8 cellular contexts compared by ENCODE assay signal in genomic region chr1:184388671-184389292, GRCh38. TPM values are rescaled to one million over a fixed set of nuclear protein-coding genes. Genes with fewer than 3 reads are reported as not detected.
DNase-seq lines count a peak whose midpoint lies in the region; ATAC-seq and TF ChIP-seq lines count a peak whose summit lies in the region.

No MANE protein-coding gene starts in this region.

- CTCF ChIA-PET in SK-N-SH (lab: Yijun Ruan, JAX): interaction anchor here (0.6 to 3.9 kb wide), 11 partner anchors 9 to 302 kb away, joined by 3 to 11 read pairs (median 3); no protein-coding TSS in a partner anchor
- CTCF ChIA-PET in T-cell (lab: Charles Lee): no interaction called here

- peak overlapping the region in 1 of 2 donors; percentile 11 for H3K27ac Mint-ChIP-seq in T-cell
- peak overlapping the region; percentile 72 for H3K27ac Mint-ChIP-seq in stimulated activated effector memory CD8-positive, alpha-beta T cell treated with anti-CD3 and anti-CD28 coated beads, Interleukin-12 subunit alpha, Interleukin-12 subunit beta, amount 100 ng/mL, for 72 hours

- H3K9ac ChIP-seq in SK-N-SH: peak overlapping the region; percentile 84; the same call in 1 of the 2 replicates

- H3K9me3 ChIP-seq in SK-N-SH (no peaks in the 10 kb centered on the region), gastroesophageal sphincter (no peaks in the 10 kb centered on the region), SJCRH30 (replicated peaks) (no peaks in the 10 kb centered on the region)

- peaks cover 51% of the 10 kb centered on the region for H3K79me2 ChIP-seq in SK-N-SH (ENCODE audit: insufficient read depth)

- TF ChIP-seq RAD21 in SK-N-SH (IDR thresholded peaks at IDR 0.05; ENCODE audit: low read length): no peak

- POLR2A ChIA-PET in SK-N-SH (lab: Yijun Ruan, JAX): no interaction called here
- POLR2A ChIA-PET in T-cell (lab: Charles Lee): no interaction called here

- TF ChIP-seq CTCF in SK-N-SH (IDR thresholded peaks at IDR 0.05) (no peak), gastroesophageal sphincter (IDR thresholded peaks at IDR 0.05) (no peak)

- DNase-seq in SK-N-SH (peak; percentile 40), T-cell (no peak), SJCRH30 (no peak), NCI-H1694 (lab: John Stamatoyannopoulos, UW) (no peak)
- DNase-seq in stimulated activated effector memory CD8-positive, alpha-beta T cell treated with anti-CD3 and anti-CD28 coated beads, Interleukin-12 subunit alpha, Interleukin-12 subunit beta, amount 100 ng/mL, for 72 hours (ENCODE audit: low spot score in 2 of 2): no peak

- H3F3A ChIP-seq in SK-N-SH (replicated peaks; ENCODE audit: insufficient read depth): peaks cover 11% of the 10 kb centered on the region

- no peaks in the 10 kb centered on the region for H3K9me2 ChIP-seq in SK-N-SH

- H3K4me1 ChIP-seq in SK-N-SH (ENCODE audit: control insufficient read depth in 1 of 2, insufficient read depth in 2 of 2, low read depth in 1 of 2, low read length in 1 of 2): peaks cover 12 to 22% of the 10 kb centered on the region in 2 experiments; a peak in 3 of 4 replicates
- H3K4me1 ChIP-seq in gastroesophageal sphincter: peaks cover 4 to 60% (median 16%) of the 10 kb centered on the region in 3 donors
- H3K4me1 ChIP-seq in SJCRH30: no peaks in the 10 kb centered on the region; the same call in 1 of the 2 replicates

- WGBS in SK-N-SH (ENCODE audit: low lambda C conversion rate): 53% methylated on average over 5 of the region's 5 CpGs
- WGBS in gastroesophageal sphincter (ENCODE audit: low coverage in 1 of 2), 2 donors: 49 to 69% methylated on average over 2 to 5 of the region's 5 CpGs

- H3K27me3 Mint-ChIP-seq in T-cell: peaks cover 56 to 63% of the 10 kb centered on the region in 2 donors

- H3K4me3 Mint-ChIP-seq in T-cell: peak overlapping the region; percentile 78 to 82 (median 80)
- peak overlapping the region; percentile 81 for H3K4me3 Mint-ChIP-seq in stimulated activated effector memory CD8-positive, alpha-beta T cell treated with anti-CD3 and anti-CD28 coated beads, Interleukin-12 subunit alpha, Interleukin-12 subunit beta, amount 100 ng/mL, for 72 hours

- TF ChIP-seq EP300 in SK-N-SH (IDR thresholded peaks at IDR 0.05; ENCODE audit: borderline replicate concordance in 1 of 2, low read depth in 1 of 2, low read length in 1 of 2) (no peak), gastroesophageal sphincter (IDR thresholded peaks at IDR 0.05) (no peak)

- H3K4me3 ChIP-seq in SK-N-SH (ENCODE audit: low read depth in 2 of 2, low read length in 1 of 2) (peak overlapping the region; percentile 90 to 93), gastroesophageal sphincter (peak overlapping the region; percentile 83 to 97), SJCRH30 (no peak overlapping the region)

- H3K36me3 Mint-ChIP-seq in T-cell: no peaks in the 10 kb centered on the region
- peaks cover 7% of the 10 kb centered on the region for H3K36me3 Mint-ChIP-seq in stimulated activated effector memory CD8-positive, alpha-beta T cell treated with anti-CD3 and anti-CD28 coated beads, Interleukin-12 subunit alpha, Interleukin-12 subunit beta, amount 100 ng/mL, for 72 hours

- peak overlapping the region; percentile 96 for H3K4me2 ChIP-seq in SK-N-SH

- H3K27ac ChIP-seq in SK-N-SH (ENCODE audit: low read depth in 2 of 2, low read length in 1 of 2) (peak overlapping the region; percentile 74 to 86), gastroesophageal sphincter (peak overlapping the region; percentile 67 to 99 (median 88)), SJCRH30 (no peak overlapping the region)

- no peaks in the 10 kb centered on the region for H4K20me1 ChIP-seq in SK-N-SH (ENCODE audit: insufficient read depth)

- TF ChIP-seq POLR2A in gastroesophageal sphincter (IDR thresholded peaks at IDR 0.05): no peak

- H3K36me3 ChIP-seq in SK-N-SH (replicated peaks in 1 of 2; ENCODE audit: control insufficient read depth in 1 of 2, insufficient read depth in 2 of 2, low read length in 1 of 2): no peaks in the 10 kb centered on the region
- no peaks in the 10 kb centered on the region for H3K36me3 ChIP-seq in gastroesophageal sphincter
- H3K36me3 ChIP-seq in SJCRH30: no peaks in the 10 kb centered on the region

- peak overlapping the region; percentile 86; the same call in 1 of the 2 replicates for H2AFZ ChIP-seq in SK-N-SH (ENCODE audit: low read depth)

- H3K4me1 Mint-ChIP-seq in T-cell: peaks cover 18 to 23% (median 21%) of the 10 kb centered on the region in 3 donors
- H3K4me1 Mint-ChIP-seq in stimulated activated effector memory CD8-positive, alpha-beta T cell treated with anti-CD3 and anti-CD28 coated beads, Interleukin-12 subunit alpha, Interleukin-12 subunit beta, amount 100 ng/mL, for 72 hours: peaks cover 34% of the 10 kb centered on the region

- H3K27me3 ChIP-seq in SK-N-SH (ENCODE audit: insufficient read depth) (no peaks in the 10 kb centered on the region), gastroesophageal sphincter (no peaks in the 10 kb centered on the region), SJCRH30 (no peaks in the 10 kb centered on the region; the same call in 1 of the 2 replicates)

- ATAC-seq in SK-N-SH treated with all-trans-retinoic acid at 6 μM for 48 hours: no peak
- no peak for ATAC-seq in T-cell (replicated peaks in 1 of 4)
- ATAC-seq in gastroesophageal sphincter: no peak
- no peak for ATAC-seq in stimulated activated effector memory CD8-positive, alpha-beta T cell treated with anti-CD3 and anti-CD28 coated beads, Interleukin-12 subunit alpha, Interleukin-12 subunit beta, amount 100 ng/mL, for 72 hours
- no peak for ATAC-seq in HG03457 (IDR thresholded peaks at IDR 0.05; ENCODE audit: unreplicated experiment)

- no peaks in the 10 kb centered on the region for H3K9me3 Mint-ChIP-seq in T-cell
- H3K9me3 Mint-ChIP-seq in stimulated activated effector memory CD8-positive, alpha-beta T cell treated with anti-CD3 and anti-CD28 coated beads, Interleukin-12 subunit alpha, Interleukin-12 subunit beta, amount 100 ng/mL, for 72 hours: no peaks in the 10 kb centered on the region

TF ChIP-seq in SK-N-SH, 30 proteins besides CTCF, POLR2A, EP300 and RAD21 (continues in another document):
- TF ChIP-seq MAX (IDR thresholded peaks at IDR 0.05; ENCODE audit: low read depth) (no peak), SIN3A (IDR thresholded peaks at IDR 0.05; ENCODE audit: borderline replicate concordance, low read depth, low read length) (no peak), IRF3 (IDR thresholded peaks at IDR 0.05; ENCODE audit: low read depth, low read length) (no peak), TCF12 (IDR thresholded peaks at IDR 0.05) (no peak), GATA2 (CRISPR knock-in tag; IDR thresholded peaks at IDR 0.05) (no peak), EZH2phosphoT487 (IDR thresholded peaks at IDR 0.05; ENCODE audit: borderline replicate concordance, low read depth) (no peak), RCOR1 (IDR thresholded peaks at IDR 0.05; ENCODE audit: low read length) (no peak), SMC3 (IDR thresholded peaks at IDR 0.05; ENCODE audit: low read depth, low read length) (no peak), POLR2AphosphoS5 (IDR thresholded peaks at IDR 0.05; ENCODE audit: low read depth, low read length) (no peak), NFIC (IDR thresholded peaks at IDR 0.05; ENCODE audit: borderline replicate concordance) (no peak), GABPA (IDR thresholded peaks at IDR 0.05; ENCODE audit: low read depth) (no peak)

TF ChIP-seq in SK-N-SH treated with all-trans-retinoic acid at 6 μM for 48 hours, 23 proteins besides CTCF, POLR2A, EP300 and RAD21 (continues in another document):
- TF ChIP-seq ZNF565 (CRISPR knock-in tag; conservative IDR thresholded peaks at IDR 0.05; ENCODE audit: low read depth): no peak
- no peak for TF ChIP-seq PPARA (CRISPR knock-in tag; IDR thresholded peaks at IDR 0.05; ENCODE audit: borderline replicate concordance)
- TF ChIP-seq ZNF8 (CRISPR knock-in tag; IDR thresholded peaks at IDR 0.05): no peak
- TF ChIP-seq SNAI2 (CRISPR knock-in tag; IDR thresholded peaks at IDR 0.05): no peak
- TF ChIP-seq ISL1 (CRISPR knock-in tag; IDR thresholded peaks at IDR 0.05): no peak
- TF ChIP-seq ZFP3 (CRISPR knock-in tag; IDR thresholded peaks at IDR 0.05): no peak
- TF ChIP-seq ZFP30 (CRISPR knock-in tag; IDR thresholded peaks at IDR 0.05): no peak
- TF ChIP-seq ESRRG (CRISPR knock-in tag; IDR thresholded peaks at IDR 0.05): no peak
- no peak for TF ChIP-seq ZNF70 (CRISPR knock-in tag; IDR thresholded peaks at IDR 0.05)
- no peak for TF ChIP-seq OSR1 (CRISPR knock-in tag; IDR thresholded peaks at IDR 0.05)
- no peak for TF ChIP-seq CSRNP3 (CRISPR knock-in tag; IDR thresholded peaks at IDR 0.05)
- TF ChIP-seq TOX (CRISPR knock-in tag; IDR thresholded peaks at IDR 0.05; ENCODE audit: borderline replicate concordance): no peak
- no peak for TF ChIP-seq ZC3H10 (CRISPR knock-in tag; IDR thresholded peaks at IDR 0.05)
- no peak for TF ChIP-seq RARB (CRISPR knock-in tag; IDR thresholded peaks at IDR 0.05)

RNA-seq across cellular contexts. Expression of gene C1orf21, which starts 2.0 kb away (rescaled TPM):
- 4.8 and 6.6 TPM in 2 replicates for polyA plus RNA-seq in SK-N-SH (2012; rRNA removed)
- 8.6 and 11.5 TPM in 2 replicates for polyA plus RNA-seq in SK-N-SH (2012; cell fraction: cytosol; rRNA removed)
- 2.3 and 2.8 TPM in 2 replicates for polyA plus RNA-seq in SK-N-SH (2012; cell fraction: nucleus; rRNA removed)
- total RNA-seq in T-cell: 10 to 100 TPM in 1 of 5 donors, 1 to 10 TPM in 4; 1.4 to 17.2 (median 5.9) TPM
- total RNA-seq in gastroesophageal sphincter: 100 to 1,000 TPM in 2 of 4 donors, 10 to 100 TPM in 2; 81.4 to 167 (median 121) TPM
- 5.8 and 7.5 TPM in 2 replicates for total RNA-seq in SJCRH30 (2014; rRNA removed; shearing (Covaris generic))
